In the genomic region with DNA sequence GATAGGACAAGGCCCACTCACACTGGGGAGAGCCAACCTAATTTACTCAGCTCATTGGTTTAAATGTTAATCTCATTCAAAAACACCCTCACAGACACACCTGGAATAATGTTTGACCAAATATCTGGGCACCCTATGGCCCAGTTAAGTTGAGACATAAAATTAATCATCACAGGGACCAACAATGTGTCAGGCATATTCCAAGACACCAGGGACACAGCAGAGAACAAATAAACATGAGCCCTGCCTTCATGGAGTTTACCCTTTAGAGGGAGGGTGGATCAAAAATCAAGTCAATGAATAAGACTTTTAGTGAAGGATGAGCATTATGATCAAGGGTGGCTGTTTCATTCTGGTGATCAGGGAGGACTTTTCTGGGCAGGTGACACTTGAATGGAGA, we compare ENCODE assay signal across 30 cellular contexts.
"Had no signal": no experiment of that assay in that cellular context is flagged by ENCODE, and none has a peak within 500 bp of the region (broad histone marks: within the 10 kb centered on the region; RNA-seq: fewer than 3 reads in every experiment).

No MANE protein-coding gene starts in this region.

- DNase-seq: activated CD4-positive, alpha-beta memory T cell treated with anti-CD3 and anti-CD28 coated beads, Interleukin-2, amount 10 ng/mL, durations not matched to agents 7 days and 5 days; activated CD4-positive, alpha-beta T cell treated with anti-CD3 and anti-CD28 coated beads for 1 hour; activated CD4-positive, alpha-beta T cell treated with anti-CD3 and anti-CD28 coated beads for 4 hours; activated CD4-positive, alpha-beta T cell treated with anti-CD3 and anti-CD28 coated beads, Interleukin-2, amount 10 ng/mL, durations not matched to agents 7 days and 5 days; activated CD4-positive, alpha-beta T cell treated with anti-CD3 and anti-CD28 coated beads, Interleukin-2, amount 50 U/mL, for 4 hours; activated CD8-positive, alpha-beta memory T cell treated with anti-CD3 and anti-CD28 coated beads, Interleukin-2, amount 50 U/mL, for 48 hours; activated effector memory CD4-positive, alpha-beta T cell treated with Interleukin-2 at 50 U/mL for 16 hours; activated gamma-delta T cell treated with Interleukin-2 at 50 U/mL for 16 hours; activated naive CD4-positive, alpha-beta T cell treated with anti-CD3 and anti-CD28 coated beads, Interleukin-2, amount 50 U/mL, for 16 hours; activated naive CD4-positive, alpha-beta T cell treated with Interleukin-2 at 50 U/mL for 16 hours; activated T-cell treated with anti-CD3 and anti-CD28 coated beads for 4 hours; activated T-cell treated with anti-CD3 and anti-CD28 coated beads, Interleukin-2, amount 50 U/mL, for 24 hours; cerebellar nuclear complex; effector memory CD4-positive, alpha-beta T cell; endodermal cell; erythroblast; foreskin keratinocyte; gastrocnemius medialis; glutamatergic neuron; heart left ventricle; T-helper 1 cell; T-helper 17 cell; T1000 had no signal

- H3K9me3 ChIP-seq: adrenal gland, body of pancreas, esophagus muscularis mucosa, gastrocnemius medialis, heart left ventricle had no signal

- H3K27ac ChIP-seq: adrenal gland, body of pancreas, coronary artery, esophagus muscularis mucosa, foreskin keratinocyte, gastrocnemius medialis, heart left ventricle had no signal

- H3K27me3 ChIP-seq: adrenal gland, body of pancreas, dorsolateral prefrontal cortex, esophagus muscularis mucosa, foreskin keratinocyte, gastrocnemius medialis, heart left ventricle had no signal

- H3K4me3 ChIP-seq: adrenal gland, body of pancreas, coronary artery, dorsolateral prefrontal cortex, esophagus muscularis mucosa, gastrocnemius medialis, heart left ventricle had no signal

- ATAC-seq: activated T-helper 17 cell treated with anti-CD3 and anti-CD28 coated beads, Interleukin-2, amount 50 U/mL, for 72 hours; body of pancreas; foreskin keratinocyte; gastrocnemius medialis; T-helper 17 cell; WTC11 had no signal

- H3K36me3 ChIP-seq: adrenal gland, esophagus muscularis mucosa, gastrocnemius medialis, heart left ventricle had no signal
